Comparison of ENCODE assay signal across 1 cellular context in the genomic region with DNA sequence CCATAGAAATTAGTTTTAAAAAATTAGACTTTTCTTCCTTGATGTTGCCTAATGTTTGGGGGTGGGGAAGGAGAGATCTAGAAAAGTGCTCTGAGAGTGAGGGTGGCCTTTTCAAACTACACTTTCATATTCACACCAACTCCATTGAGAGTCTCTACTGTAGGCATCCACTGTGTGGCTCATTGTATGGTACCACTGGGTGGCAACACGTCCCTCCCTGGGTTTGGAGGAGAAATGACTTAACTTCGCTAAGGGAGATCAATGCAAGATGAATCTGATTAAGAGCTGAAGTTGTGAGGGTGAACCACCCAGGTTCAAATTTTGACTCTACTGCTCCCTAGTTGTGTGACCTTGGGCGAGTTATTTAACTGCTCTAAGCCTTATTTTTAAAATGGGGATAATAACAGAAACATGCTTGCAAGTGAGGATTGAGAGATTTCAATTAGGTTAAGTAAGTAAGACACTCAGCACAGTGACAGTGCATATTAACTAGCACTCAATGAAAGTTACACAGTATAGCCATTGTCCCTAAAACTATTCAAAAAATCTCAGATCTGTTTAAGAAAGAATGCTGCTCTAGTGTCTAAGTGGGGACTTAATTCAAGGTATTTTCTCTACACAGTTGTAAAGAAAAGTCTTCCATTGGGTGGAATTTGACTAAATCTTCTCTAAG.
TF ChIP-seq lines count a peak whose summit lies in the region.

No MANE protein-coding gene starts in this region.

TF ChIP-seq in H1, 55 proteins besides CTCF, POLR2A, EP300 and RAD21:
- no peak for TF ChIP-seq YY1 (IDR thresholded peaks at IDR 0.05; ENCODE audit: low read depth, low read length)
- TF ChIP-seq SIX5 (IDR thresholded peaks at IDR 0.05; ENCODE audit: low read depth, low read length): no peak
- TF ChIP-seq CBX5 (IDR thresholded peaks at IDR 0.05; ENCODE audit: low read depth, low read length): no peak
- TF ChIP-seq EZH2 (IDR thresholded peaks at IDR 0.05; ENCODE audit: low read depth, low read length, severe bottlenecking): no peak
- no peak for TF ChIP-seq HDAC6 (IDR thresholded peaks at IDR 0.05; ENCODE audit: low read depth, low read length)
- no peak for TF ChIP-seq SIRT6 (IDR thresholded peaks at IDR 0.05; ENCODE audit: low read length)
- no peak for TF ChIP-seq BACH1 (IDR thresholded peaks at IDR 0.05; ENCODE audit: low read length)
- no peak for TF ChIP-seq GABPA (IDR thresholded peaks at IDR 0.05; ENCODE audit: borderline replicate concordance, insufficient read depth, low read length)
- TF ChIP-seq CEBPB (IDR thresholded peaks at IDR 0.05; ENCODE audit: low read depth, low read length): no peak
- TF ChIP-seq, protein P1, sequence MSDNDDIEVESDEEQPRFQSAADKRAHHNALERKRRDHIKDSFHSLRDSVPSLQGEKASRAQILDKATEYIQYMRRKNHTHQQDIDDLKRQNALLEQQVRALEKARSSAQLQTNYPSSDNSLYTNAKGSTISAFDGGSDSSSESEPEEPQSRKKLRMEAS (IDR thresholded peaks at IDR 0.05): no peak
- TF ChIP-seq, protein P2, sequence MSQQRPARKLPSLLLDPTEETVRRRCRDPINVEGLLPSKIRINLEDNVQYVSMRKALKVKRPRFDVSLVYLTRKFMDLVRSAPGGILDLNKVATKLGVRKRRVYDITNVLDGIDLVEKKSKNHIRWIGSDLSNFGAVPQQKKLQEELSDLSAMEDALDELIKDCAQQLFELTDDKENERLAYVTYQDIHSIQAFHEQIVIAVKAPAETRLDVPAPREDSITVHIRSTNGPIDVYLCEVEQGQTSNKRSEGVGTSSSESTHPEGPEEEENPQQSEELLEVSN (IDR thresholded peaks at IDR 0.05): no peak
- TF ChIP-seq POU5F1 (IDR thresholded peaks at IDR 0.05; ENCODE audit: low read depth, low read length): no peak
- no peak for TF ChIP-seq EGR1 (IDR thresholded peaks at IDR 0.05; ENCODE audit: borderline replicate concordance, low read depth, low read length)
- no peak for TF ChIP-seq SP2 (IDR thresholded peaks at IDR 0.05; ENCODE audit: low read length)
